ENCODE assay signal across 9 cellular contexts in genomic region chr12:59164991-59165718, GRCh38.
DNase-seq lines count a peak whose midpoint lies in the region; ATAC-seq and TF ChIP-seq lines count a peak whose summit lies in the region.
"Had no signal": no experiment of that assay in that cellular context is flagged by ENCODE, and none has a peak within 500 bp of the region (broad histone marks: within the 10 kb centered on the region; RNA-seq: fewer than 3 reads in every experiment).

No MANE protein-coding gene starts in this region.

- H3K4me1 ChIP-seq in adrenal gland (replicated peaks in 1 of 2), result no peaks in the 10 kb centered on the region

- intact Hi-C loops in adrenal gland (cut with DNase I), result no loop called here

- H3K36me3 ChIP-seq in adrenal gland (replicated peaks in 1 of 2), result no peaks in the 10 kb centered on the region

- no peak overlapping the region for H3K27ac ChIP-seq in adrenal gland

- H3K4me3 ChIP-seq in adrenal gland, result no peak overlapping the region
- H3K4me3 ChIP-seq: K562 had no signal

- no peaks in the 10 kb centered on the region for H3K9me3 ChIP-seq in adrenal gland (replicated peaks in 1 of 3)

- TF ChIP-seq CTCF in adrenal gland (IDR thresholded peaks at IDR 0.05), result peak in 5 of 6 experiments; percentile 23 to 54 (median 36)

- peak; percentile 56 for ATAC-seq in left lobe of liver
- no peak for ATAC-seq in HG03196 (IDR thresholded peaks at IDR 0.05; ENCODE audit: unreplicated experiment)
- ATAC-seq in GM18867 (IDR thresholded peaks at IDR 0.05; ENCODE audit: unreplicated experiment), result no peak
- ATAC-seq in HG02885 (IDR thresholded peaks at IDR 0.05; ENCODE audit: poor library complexity, unreplicated experiment), result no peak
- ATAC-seq: K562 had no signal

- no peaks in the 10 kb centered on the region for H3K27me3 ChIP-seq in adrenal gland

- TF ChIP-seq POLR2A in adrenal gland (IDR thresholded peaks at IDR 0.05), result no peak

- 25 to 37% (median 32%) methylated on average over 4 of the region's 4 CpGs for WGBS in adrenal gland, 4 donors

- DNase-seq in ELR (ENCODE audit: low read depth) (peak; percentile 62), NCI-H1092 treated with DMSO at 0.1 percent for 48 hours (lab: John Stamatoyannopoulos, UW) (peak; percentile 26), adrenal gland (no peak), left lobe of liver (ENCODE audit: low spot score) (no peak), HuH-7 (ENCODE audit: low spot score) (no peak)

Comparison
In these comparisons a context has a peak if more than half of its experiments do, and no peak if none do; other contexts are left out.
1. DNase-seq: peak in ELR (single experiment) and NCI-H1092 treated with DMSO at 0.1 percent for 48 hours (single experiment); none in adrenal gland (0 of 7), left lobe of liver (single experiment) and HuH-7 (single experiment).